Comparison of ENCODE assay signal across 8 cellular contexts in the genomic region with DNA sequence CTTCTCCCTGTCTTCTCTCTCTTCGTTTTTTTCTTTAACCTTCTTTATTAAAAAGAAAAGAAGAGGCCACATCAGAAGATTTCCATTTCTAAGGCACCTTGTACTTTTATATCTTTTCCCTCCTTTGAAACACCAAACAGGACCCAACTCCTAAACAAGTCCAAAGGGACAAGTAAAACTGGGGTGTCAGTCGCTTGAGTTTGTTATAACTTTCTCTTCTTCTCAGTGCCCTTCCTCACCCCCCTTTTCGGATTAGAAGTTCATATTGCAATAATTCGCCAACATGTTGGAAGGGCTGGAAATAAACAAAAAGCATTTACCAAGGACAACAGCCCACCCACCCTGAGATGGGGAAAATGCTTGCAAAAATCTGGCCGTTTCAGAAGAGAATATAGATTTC.
DNase-seq lines count a peak whose midpoint lies in the region; ATAC-seq, FAIRE-seq and TF ChIP-seq lines count a peak whose summit lies in the region.

No MANE protein-coding gene starts in this region.

- H3K9me3 ChIP-seq in MG63 = no peaks in the 10 kb centered on the region
- no peaks in the 10 kb centered on the region for H3K9me3 ChIP-seq in CD4-positive, alpha-beta memory T cell (ENCODE audit: control insufficient read depth in 1 of 2, low read length in 2 of 2)

- H3K9me3 Mint-ChIP-seq in natural killer cell treated with Interleukin-12 subunit alpha and Interleukin-12 subunit beta and Interleukin-15 and Interleukin-18, amount 100 ng/mL, for 72 hours = no peaks in the 10 kb centered on the region
- H3K9me3 Mint-ChIP-seq in CD4-positive, alpha-beta memory T cell = peaks cover 0 to 20% (median 4%) of the 10 kb centered on the region in 8 donors

- H3K27me3 Mint-ChIP-seq in natural killer cell treated with Interleukin-12 subunit alpha and Interleukin-12 subunit beta and Interleukin-15 and Interleukin-18, amount 100 ng/mL, for 72 hours = peaks cover 40 to 44% of the 10 kb centered on the region in 2 donors
- H3K27me3 Mint-ChIP-seq in CD4-positive, alpha-beta memory T cell = peaks cover 24 to 41% of the 10 kb centered on the region in 2 donors

- peak; percentile 16 for DNase-seq in A172 (ENCODE audit: low spot score)
- no peak for DNase-seq in MG63
- DNase-seq in dorsolateral prefrontal cortex = no peak
- DNase-seq in natural killer cell treated with Interleukin-12 subunit alpha and Interleukin-12 subunit beta and Interleukin-15 and Interleukin-18, amount 100 ng/mL, for 72 hours (ENCODE audit: low spot score) = no peak
- no peak for DNase-seq in GM19239 (ENCODE audit: insufficient read length, low spot score)
- no peak for DNase-seq in NCI-H510A treated with DMSO at 0.1 percent for 48 hours (lab: John Stamatoyannopoulos, UW)
- no peak for DNase-seq in LoVo (ENCODE audit: low spot score)
- DNase-seq in CD4-positive, alpha-beta memory T cell = no peak

- H3K4me1 ChIP-seq in CD4-positive, alpha-beta memory T cell (ENCODE audit: insufficient read depth, low read length) = no peaks in the 10 kb centered on the region

- CTCF ChIA-PET in CD4-positive, alpha-beta memory T cell (lab: Charles Lee; ENCODE audit: partially characterized antibody) = no interaction called here

- H3K4me3 ChIP-seq in MG63 (peak overlapping the region; percentile 39), dorsolateral prefrontal cortex (peak overlapping the region in 57 of 59 donors; percentile 37 to 81 (median 62))
- no peak overlapping the region for H3K4me3 ChIP-seq in CD4-positive, alpha-beta memory T cell (ENCODE audit: low read length in 2 of 2)

- ATAC-seq in natural killer cell treated with Interleukin-12 subunit alpha and Interleukin-12 subunit beta and Interleukin-15 and Interleukin-18, amount 100 ng/mL, for 72 hours = no peak

- H3K27ac ChIP-seq in dorsolateral prefrontal cortex = peak overlapping the region in 54 of 59 donors; percentile 74 to 97 (median 90)
- no peak overlapping the region for H3K27ac ChIP-seq in CD4-positive, alpha-beta memory T cell (ENCODE audit: low read depth, low read length)

- H3K36me3 Mint-ChIP-seq in natural killer cell treated with Interleukin-12 subunit alpha and Interleukin-12 subunit beta and Interleukin-15 and Interleukin-18, amount 100 ng/mL, for 72 hours = no peaks in the 10 kb centered on the region
- peaks cover 0 to 3% of the 10 kb centered on the region in 2 donors for H3K36me3 Mint-ChIP-seq in CD4-positive, alpha-beta memory T cell

- peak overlapping the region; percentile 68 for H3K4me3 Mint-ChIP-seq in natural killer cell treated with Interleukin-12 subunit alpha and Interleukin-12 subunit beta and Interleukin-15 and Interleukin-18, amount 100 ng/mL, for 72 hours
- H3K4me3 Mint-ChIP-seq in CD4-positive, alpha-beta memory T cell = peak overlapping the region in 2 of 8 donors; percentile 38

- H3K27me3 ChIP-seq in MG63 (no peaks in the 10 kb centered on the region), dorsolateral prefrontal cortex (no peaks in the 10 kb centered on the region)
- peaks cover 5% of the 10 kb centered on the region for H3K27me3 ChIP-seq in CD4-positive, alpha-beta memory T cell (ENCODE audit: insufficient read depth, low read length)

- H3K4me1 Mint-ChIP-seq in natural killer cell treated with Interleukin-12 subunit alpha and Interleukin-12 subunit beta and Interleukin-15 and Interleukin-18, amount 100 ng/mL, for 72 hours (ENCODE audit: low read depth in 2 of 2) = peaks cover 5 to 8% of the 10 kb centered on the region in 2 donors
- peaks cover 0 to 11% (median 8%) of the 10 kb centered on the region in 4 donors for H3K4me1 Mint-ChIP-seq in CD4-positive, alpha-beta memory T cell

- intact Hi-C loops in dorsolateral prefrontal cortex (cut with DNase I) = loop anchor here (5.0 to 10.0 kb wide), 5 partner anchors 94 to 636 kb away; a partner anchor contains a TSS
- intact Hi-C loops in CD4-positive, alpha-beta memory T cell (cut with micrococcal nuclease) = no loop called here

- FAIRE-seq in GM19239 (lab: Jason Lieb, UNC) = no peak

- no peak for TF ChIP-seq CTCF in dorsolateral prefrontal cortex (IDR thresholded peaks at IDR 0.05 in 54 of 56, conservative IDR thresholded peaks at IDR 0.05 in 2 of 56; ENCODE audit: low read depth in 1 of 56, partially characterized antibody in 56 of 56)

- H3K36me3 ChIP-seq in MG63 = no peaks in the 10 kb centered on the region
- no peaks in the 10 kb centered on the region for H3K36me3 ChIP-seq in CD4-positive, alpha-beta memory T cell (ENCODE audit: insufficient read depth, low read length)

- POLR2A ChIA-PET in CD4-positive, alpha-beta memory T cell (lab: Charles Lee; ENCODE audit: partially characterized antibody) = no interaction called here

- H3K27ac Mint-ChIP-seq in natural killer cell treated with Interleukin-12 subunit alpha and Interleukin-12 subunit beta and Interleukin-15 and Interleukin-18, amount 100 ng/mL, for 72 hours = no peak overlapping the region
- no peak overlapping the region for H3K27ac Mint-ChIP-seq in CD4-positive, alpha-beta memory T cell

Comparison
In these comparisons a context has a peak if more than half of its experiments do, and no peak if none do; other contexts are left out.
1. H3K4me3 ChIP-seq: peak in MG63 (single experiment) and dorsolateral prefrontal cortex (57 of 59); none in CD4-positive, alpha-beta memory T cell (0 of 2).